In the genomic region with DNA sequence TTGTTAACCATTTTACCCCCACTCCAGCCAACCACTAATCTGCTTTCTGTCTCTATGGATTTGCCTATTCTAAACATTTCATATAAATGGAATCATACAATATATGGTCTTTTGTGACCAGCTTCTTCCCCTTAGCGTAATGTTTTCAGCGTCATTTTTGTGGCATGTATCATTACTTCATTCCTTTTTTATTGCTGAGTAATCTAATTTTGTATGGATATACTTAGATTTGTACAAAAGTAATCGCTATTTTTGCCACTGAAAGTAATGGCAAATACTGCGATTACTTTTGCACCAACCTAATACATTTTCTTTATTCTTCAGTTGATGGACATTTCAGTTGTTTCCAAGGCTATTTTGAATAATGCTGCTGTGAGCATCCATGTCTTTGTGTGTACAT, we compare ENCODE assay signal across 28 cellular contexts.
"Had no signal": no experiment of that assay in that cellular context is flagged by ENCODE, and none has a peak within 500 bp of the region (broad histone marks: within the 10 kb centered on the region; RNA-seq: fewer than 3 reads in every experiment).

No MANE protein-coding gene starts in this region.

- H3K9me3 ChIP-seq: ovary, psoas muscle, suprapubic skin, testis, tibial artery, transverse colon, upper lobe of right lung, uterus had no signal

- H2AFZ ChIP-seq: neural progenitor cell, parathyroid adenoma had no signal

- H3K4me1 ChIP-seq: parathyroid adenoma, psoas muscle, spleen, suprapubic skin, testis, tibial artery, transverse colon, upper lobe of right lung, uterus had no signal

- H3K27me3 ChIP-seq: neural progenitor cell, ovary, spleen, suprapubic skin, testis, tibial artery, transverse colon, upper lobe of right lung, uterus had no signal

- H3K79me2 ChIP-seq: parathyroid adenoma had no signal

- H3K9ac ChIP-seq: neural progenitor cell, parathyroid adenoma had no signal

- ATAC-seq: natural killer cell; psoas muscle; right cardiac atrium; sciatic nerve; stimulated activated memory B cell treated with anti-CD40 and anti-IgM and Interleukin-4, amounts not matched to agents 10 μg/mL and 1 μg/mL and 100 μg/mL, for 72 hours; stimulated activated naive CD8-positive, alpha-beta T cell treated with anti-CD3 and anti-CD28 coated beads, Interleukin-15, amount 100 ng/mL, for 72 hours; stimulated activated naive CD8-positive, alpha-beta T cell treated with anti-CD3 and anti-CD28 coated beads, Interleukin-15, Interleukin-2, amounts not matched to agents 100 U/mL and 50 U/mL, for 24 hours; upper lobe of right lung had no signal

- H3K27ac ChIP-seq: neural progenitor cell, ovary, parathyroid adenoma, psoas muscle, skin epidermis, spleen, suprapubic skin, testis, tibial artery, transverse colon, upper lobe of right lung, uterus had no signal

- H3K4me3 ChIP-seq: neural progenitor cell, ovary, psoas muscle, skin epidermis, smooth muscle cell, spleen, suprapubic skin, testis, tibial artery, transverse colon, upper lobe of right lung, uterus had no signal

- DNase-seq: natural killer cell; occipital lobe; ovary; posterior cingulate gyrus; psoas muscle; right cardiac atrium; spleen; stimulated activated CD4-positive, alpha-beta T cell treated with anti-CD3 and anti-CD28 coated beads, Interleukin-12 subunit alpha, Interleukin-12 subunit beta, amount 100 ng/mL, for 4 hours; stimulated activated CD4-positive, alpha-beta T cell treated with anti-CD3 and anti-CD28 coated beads, Interleukin-1b, Interleukin-23, amount 100 ng/mL, for 48 hours; stimulated activated CD4-positive, alpha-beta T cell treated with anti-CD3 and anti-CD28 coated beads, Interleukin-4, amount 100 ng/mL, for 1 hour; stimulated activated CD4-positive, alpha-beta T cell treated with anti-CD3 and anti-CD28 coated beads, Interleukin-4, amount 100 ng/mL, for 4 hours; stimulated activated CD8-positive, alpha-beta memory T cell treated with anti-CD3 and anti-CD28 coated beads, Interleukin-4, amount 100 ng/mL, for 48 hours; stimulated activated naive CD4-positive, alpha-beta T cell; stimulated activated naive CD8-positive, alpha-beta T cell treated with anti-CD3 and anti-CD28 coated beads, Interleukin-15, amount 100 ng/mL, for 72 hours; stimulated activated naive CD8-positive, alpha-beta T cell treated with anti-CD3 and anti-CD28 coated beads, Interleukin-15, Interleukin-2, amounts not matched to agents 100 U/mL and 50 U/mL, for 24 hours; substantia nigra; testis; tibial artery; transverse colon; upper lobe of right lung; uterus had no signal

- H3K36me3 ChIP-seq: neural progenitor cell, ovary, suprapubic skin, tibial artery, transverse colon, upper lobe of right lung, uterus had no signal

- H3K4me2 ChIP-seq: neural progenitor cell, smooth muscle cell had no signal
